Comparison of ENCODE assay signal across 8 cellular contexts in the genomic region with DNA sequence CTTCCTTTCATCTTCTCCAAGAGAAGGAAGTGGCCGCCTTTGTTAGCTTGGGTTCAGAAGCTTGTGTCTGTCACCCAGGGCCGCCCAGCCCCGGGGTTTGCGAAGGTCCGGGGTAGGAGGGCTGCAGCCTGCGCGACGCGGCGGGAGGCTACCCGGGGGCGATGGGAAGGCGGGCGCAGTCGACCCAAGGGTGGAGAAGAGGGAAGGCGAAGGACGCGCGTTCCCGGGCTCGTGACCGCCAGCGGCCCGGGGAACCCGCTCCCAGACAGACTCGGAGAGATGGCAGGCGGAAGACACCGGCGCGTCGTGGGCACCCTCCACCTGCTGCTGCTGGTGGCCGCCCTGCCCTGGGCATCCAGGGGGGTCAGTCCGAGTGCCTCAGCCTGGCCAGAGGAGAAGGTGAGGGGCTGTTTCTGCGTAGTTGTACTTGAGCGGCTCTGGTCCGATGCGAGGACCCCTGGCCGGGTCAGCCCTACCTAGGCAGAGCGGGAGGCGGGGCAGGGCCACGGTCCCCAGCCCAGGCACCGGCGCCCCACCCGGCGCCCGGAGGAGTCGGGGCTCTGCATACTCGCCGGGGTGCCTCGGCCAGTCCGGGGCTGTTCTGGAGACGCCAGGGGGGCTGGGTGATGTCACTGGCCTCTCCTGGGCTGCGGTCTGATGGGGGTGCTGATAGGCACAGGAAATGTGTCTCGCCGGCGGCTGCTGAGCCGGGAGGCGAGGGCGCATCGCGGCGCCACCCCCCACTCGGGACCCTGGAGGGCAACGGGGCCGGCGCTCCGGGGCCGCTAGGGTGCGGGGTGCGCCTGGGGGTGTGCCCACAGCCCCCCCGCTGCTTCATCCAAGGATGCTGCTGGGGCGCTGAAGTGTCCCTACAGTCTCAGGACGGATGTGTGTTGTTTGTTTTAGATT. TPM values are rescaled to one million over a fixed set of nuclear protein-coding genes. Genes with fewer than 3 reads are reported as not detected.
DNase-seq lines count a peak whose midpoint lies in the region; ATAC-seq, FAIRE-seq and TF ChIP-seq lines count a peak whose summit lies in the region.

QPCT (plus strand) TSS at position 178 of the 909 bp plus-strand sequence; CDS start at position 280, 102 bp downstream.

- TF ChIP-seq CTCF in bronchial epithelial cell (IDR thresholded peaks at IDR 0.05; ENCODE audit: insufficient read depth, low read length, severe bottlenecking), result no peak

- H3K9ac ChIP-seq in ES-I3 (ENCODE audit: low read depth, low read length), result peak within 1 kb of the TSS; percentile 82; the same call in 1 of the 2 replicates

- no peaks in the 10 kb centered on the region for H3K27me3 ChIP-seq in bronchial epithelial cell (ENCODE audit: control insufficient read depth, insufficient read depth, low read length)

- DNase-seq in UCSD-AML1 (lab: John Stamatoyannopoulos, UW; ENCODE audit: unreplicated experiment) (peak; percentile 79), bronchial epithelial cell (ENCODE audit: low read depth) (peak; percentile 20), kidney tubule cell (ENCODE audit: low spot score) (peak; percentile 83), SIG-M5 (lab: John Stamatoyannopoulos, UW) (no peak), NCI-H1694 (lab: John Stamatoyannopoulos, UW) (no peak)
- peak; percentile 42 for DNase-seq in stimulated activated CD4-positive, alpha-beta T cell treated with anti-CD3 and anti-CD28 coated beads, Interleukin-4, amount 100 ng/mL, for 24 hours

- H3K9me3 ChIP-seq in ES-I3 (ENCODE audit: control insufficient read depth, insufficient read depth, low read length), result no peaks in the 10 kb centered on the region

- no peak for FAIRE-seq in bronchial epithelial cell (lab: Jason Lieb, UNC)

- peak; percentile 62 for ATAC-seq in HG03432 (IDR thresholded peaks at IDR 0.05; ENCODE audit: unreplicated experiment)

- no peaks in the 10 kb centered on the region for H3K36me3 ChIP-seq in ES-I3 (ENCODE audit: insufficient read depth, low read length)
- no peaks in the 10 kb centered on the region for H3K36me3 ChIP-seq in bronchial epithelial cell (ENCODE audit: control insufficient read depth, insufficient read depth, low read length)

- peaks cover 28% of the 10 kb centered on the region for H3K4me1 ChIP-seq in ES-I3 (ENCODE audit: insufficient read depth, low read length)

- peak within 1 kb of the TSS; percentile 54 for H3K4me3 ChIP-seq in bronchial epithelial cell (ENCODE audit: low read depth, low read length)

RNA-seq across cellular contexts. Expression of gene QPCT, which starts in this region (rescaled TPM):
- total RNA-seq in bronchial epithelial cell, result 6.1 and 7.6 TPM in 2 replicates

Comparison
In these comparisons a context has a peak if more than half of its experiments do, and no peak if none do; other contexts are left out.
1. DNase-seq: peak in UCSD-AML1 (single experiment), bronchial epithelial cell (single experiment), kidney tubule cell (single experiment) and stimulated activated CD4-positive, alpha-beta T cell treated with anti-CD3 and anti-CD28 coated beads, Interleukin-4, amount 100 ng/mL, for 24 hours (single experiment); none in SIG-M5 (single experiment) and NCI-H1694 (single experiment).